In genomic region chr16:2194852-2195315, GRCh38 we compare ENCODE assay signal across 8 cellular contexts. TPM values are rescaled to one million over a fixed set of nuclear protein-coding genes. Genes with fewer than 3 reads are reported as not detected.
DNase-seq lines count a peak whose midpoint lies in the region; ATAC-seq, FAIRE-seq and TF ChIP-seq lines count a peak whose summit lies in the region.

No MANE protein-coding gene starts in this region.

- no peaks in the 10 kb centered on the region for H3K36me3 ChIP-seq in bronchial epithelial cell (ENCODE audit: control insufficient read depth, insufficient read depth, low read length)
- H3K36me3 ChIP-seq in liver (ENCODE audit: control insufficient read depth in 4 of 4, insufficient read depth in 3 of 4, low read depth in 1 of 4, low read length in 3 of 4): no peaks in the 10 kb centered on the region

- peak; percentile 55 for DNase-seq in NCI-H2029 (lab: John Stamatoyannopoulos, UW)
- no peak for DNase-seq in NCI-H2029 treated with DMSO at 0.1 percent for 48 hours (lab: John Stamatoyannopoulos, UW)
- DNase-seq in SW480 (ENCODE audit: low spot score): peak; percentile 77
- peak; percentile 61 for DNase-seq in bronchial epithelial cell (ENCODE audit: low read depth)

- TF ChIP-seq CTCF in LNCAP (IDR thresholded peaks at IDR 0.05) (peak; percentile 71), bronchial epithelial cell (IDR thresholded peaks at IDR 0.05; ENCODE audit: insufficient read depth, low read length, severe bottlenecking) (peak; percentile 85), liver (IDR thresholded peaks at IDR 0.05; ENCODE audit: low read depth, low read length, missing input control) (peak; percentile 56)

- peak; percentile 87 to 92 for TF ChIP-seq RAD21 in liver (IDR thresholded peaks at IDR 0.05)

- H3K4me1 ChIP-seq in liver (ENCODE audit: control insufficient read depth in 4 of 4, insufficient read depth in 4 of 4, low read length in 3 of 4): peaks cover 2 to 11% (median 4%) of the 10 kb centered on the region in 4 donors

- H3K27me3 ChIP-seq in bronchial epithelial cell (ENCODE audit: control insufficient read depth, insufficient read depth, low read length): peaks cover 4% of the 10 kb centered on the region
- H3K27me3 ChIP-seq in liver (ENCODE audit: control insufficient read depth in 4 of 4, insufficient read depth in 4 of 4, low read length in 3 of 4): peaks cover 0 to 2% (median 0%) of the 10 kb centered on the region in 4 donors

- H3K27ac ChIP-seq in liver (ENCODE audit: low read depth in 1 of 2, low read length in 2 of 2): no peak overlapping the region

- H3K4me3 ChIP-seq in bronchial epithelial cell (ENCODE audit: low read depth, low read length): no peak overlapping the region
- no peak overlapping the region for H3K4me3 ChIP-seq in liver (ENCODE audit: low read depth in 1 of 3, low read length in 3 of 3)

- H3K9me3 ChIP-seq in liver (ENCODE audit: control insufficient read depth in 4 of 4, low read length in 3 of 4): no peaks in the 10 kb centered on the region

- H3K9ac ChIP-seq in liver (ENCODE audit: low read depth in 1 of 2, low read length in 2 of 2): no peak overlapping the region

- no peak for FAIRE-seq in bronchial epithelial cell (lab: Jason Lieb, UNC)

- 17% methylated on average over 10 of the region's 10 CpGs for WGBS in liver

- ATAC-seq in GM21447 (IDR thresholded peaks at IDR 0.05; ENCODE audit: unreplicated experiment) (no peak), GM18511 (IDR thresholded peaks at IDR 0.05; ENCODE audit: unreplicated experiment) (no peak)

TF ChIP-seq in liver, 16 proteins besides CTCF, POLR2A, EP300 and RAD21:
- no peak for TF ChIP-seq FOXA2 (IDR thresholded peaks at IDR 0.05)
- TF ChIP-seq RXRA (IDR thresholded peaks at IDR 0.05): no peak
- TF ChIP-seq NR2F2 (IDR thresholded peaks at IDR 0.05): no peak
- TF ChIP-seq REST (IDR thresholded peaks at IDR 0.05): no peak
- TF ChIP-seq MAX (IDR thresholded peaks at IDR 0.05): no peak
- TF ChIP-seq YY1 (IDR thresholded peaks at IDR 0.05): no peak
- no peak for TF ChIP-seq SP1 (IDR thresholded peaks at IDR 0.05)
- no peak for TF ChIP-seq HNF4A (conservative IDR thresholded peaks at IDR 0.05)
- no peak for TF ChIP-seq EGR1 (IDR thresholded peaks at IDR 0.05; ENCODE audit: low read depth in 2 of 2)
- TF ChIP-seq ATF3 (IDR thresholded peaks at IDR 0.05): no peak
- no peak for TF ChIP-seq GABPA (IDR thresholded peaks at IDR 0.05 in 1 of 2, conservative IDR thresholded peaks at IDR 0.05 in 1 of 2)
- no peak for TF ChIP-seq HNF4G (IDR thresholded peaks at IDR 0.05)
- TF ChIP-seq TAF1 (conservative IDR thresholded peaks at IDR 0.05): no peak
- TF ChIP-seq JUND (IDR thresholded peaks at IDR 0.05): no peak
- no peak for TF ChIP-seq ZBTB33 (IDR thresholded peaks at IDR 0.05)
- no peak for TF ChIP-seq FOXA1 (IDR thresholded peaks at IDR 0.05)

RNA-seq across cellular contexts. Expression of gene CASKIN1, which starts 1.5 kb away (rescaled TPM):
- total RNA-seq in bronchial epithelial cell: under 0.01 and 1.8 TPM in 2 replicates
- total RNA-seq in liver: under 1 TPM; under 0.01 to 0.09 TPM
- polyA plus RNA-seq in liver: under 1 TPM in 1 of 2 donors, not detected in 1; 0.17 TPM

RNA-seq across cellular contexts. Expression of gene MLST8, which starts 10.4 kb away (rescaled TPM):
- total RNA-seq in bronchial epithelial cell (10.9 and 11.6 TPM in 2 replicates), liver (10 to 100 TPM; 11.1 to 14.4 TPM)
- polyA plus RNA-seq in liver: 10 to 100 TPM; 26.0 to 26.7 TPM

RNA-seq across cellular contexts. Expression of gene BRICD5, which starts 15.8 kb away (rescaled TPM):
- total RNA-seq in bronchial epithelial cell: 0.53 and 1.2 TPM in 2 replicates
- 1 to 10 TPM; 1.9 TPM for total RNA-seq in liver
- under 1 TPM; 0.26 to 0.91 TPM for polyA plus RNA-seq in liver

RNA-seq across cellular contexts. Expression of gene PGP, which starts 19.8 kb away (rescaled TPM):
- total RNA-seq in bronchial epithelial cell (9.1 and 9.5 TPM in 2 replicates), liver (1 to 10 TPM; 5.8 to 9.9 TPM)
- polyA plus RNA-seq in liver: 1 to 10 TPM; 3.4 to 6.8 TPM

RNA-seq across cellular contexts. Expression of gene E4F1, which starts 28.5 kb away (rescaled TPM):
- total RNA-seq in bronchial epithelial cell: 26.6 and 34.4 TPM in 2 replicates
- 10 to 100 TPM; 16.5 to 19.1 TPM for total RNA-seq in liver
- polyA plus RNA-seq in liver: 10 to 100 TPM in 1 of 2 donors, 1 to 10 TPM in 1; 4.4 to 11.0 TPM
